Comparison of ENCODE assay signal across 9 cellular contexts in the genomic region with DNA sequence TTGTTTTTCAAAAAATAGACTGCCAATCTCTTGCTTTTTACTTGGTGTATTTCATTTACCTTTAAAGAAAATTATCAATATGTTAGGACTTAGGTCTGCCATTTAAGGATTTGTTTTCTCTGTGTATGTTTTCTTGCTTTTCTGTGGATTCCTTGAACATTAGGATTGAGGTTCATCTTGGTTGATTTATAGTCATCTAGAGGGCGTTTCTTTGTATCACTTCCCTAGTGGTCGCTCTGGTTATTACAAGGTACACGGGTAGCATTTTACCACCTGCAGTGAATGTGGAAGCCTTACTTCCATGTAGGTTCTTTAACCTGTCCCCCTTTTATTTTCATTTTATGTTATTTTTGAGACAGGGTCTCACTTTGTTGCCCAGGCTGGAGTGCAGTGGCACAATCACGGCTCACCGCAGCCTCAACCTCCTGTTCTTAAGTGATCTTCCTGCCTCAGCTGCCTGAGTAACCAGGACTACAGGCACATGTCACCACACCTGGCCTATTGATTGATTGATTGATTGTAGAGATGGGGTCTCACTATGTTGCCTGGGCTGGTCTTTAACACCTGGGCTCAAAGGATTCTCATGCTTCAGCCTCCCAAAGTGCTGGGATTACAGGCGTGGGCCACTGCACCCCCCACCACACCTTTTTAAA. TPM values are rescaled to one million over a fixed set of nuclear protein-coding genes. Genes with fewer than 3 reads are reported as not detected.
DNase-seq lines count a peak whose midpoint lies in the region; ATAC-seq, FAIRE-seq and TF ChIP-seq lines count a peak whose summit lies in the region.
"Had no signal": no experiment of that assay in that cellular context is flagged by ENCODE, and none has a peak within 500 bp of the region (broad histone marks: within the 10 kb centered on the region; RNA-seq: fewer than 3 reads in every experiment).

No MANE protein-coding gene starts in this region.

- ATAC-seq in CD8-positive, alpha-beta T cell, result peak; percentile 87
- ATAC-seq in pancreas, result peak; percentile 48 to 85 (median 70)
- no peak for ATAC-seq in GM21619 (IDR thresholded peaks at IDR 0.05; ENCODE audit: unreplicated experiment)
- ATAC-seq in HG02678 (IDR thresholded peaks at IDR 0.05; ENCODE audit: unreplicated experiment), result no peak

- H3K36me3 Mint-ChIP-seq in CD8-positive, alpha-beta T cell, result no peaks in the 10 kb centered on the region
- no peaks in the 10 kb centered on the region for H3K36me3 Mint-ChIP-seq in endodermal cell (ENCODE audit: low read depth)

- no peak overlapping the region for H3K9ac ChIP-seq in endodermal cell (ENCODE audit: extremely low read depth, low read length, poor library complexity, severe bottlenecking)

- no peak overlapping the region for H3K27ac Mint-ChIP-seq in CD8-positive, alpha-beta T cell
- H3K27ac Mint-ChIP-seq in endodermal cell, result no peak overlapping the region

- no peaks in the 10 kb centered on the region for H3K27me3 ChIP-seq in CD8-positive, alpha-beta T cell (ENCODE audit: insufficient read depth, low read length)
- H3K27me3 ChIP-seq in endodermal cell (ENCODE audit: control insufficient read depth, insufficient read depth, low read length, poor library complexity, severe bottlenecking) (no peaks in the 10 kb centered on the region), pancreas (no peaks in the 10 kb centered on the region)

- H3K4me1 ChIP-seq in CD8-positive, alpha-beta T cell (ENCODE audit: insufficient read depth, low read length), result no peaks in the 10 kb centered on the region
- H3K4me1 ChIP-seq in endodermal cell (ENCODE audit: control insufficient read depth, insufficient read depth, low read length), result no peaks in the 10 kb centered on the region
- H3K4me1 ChIP-seq in pancreas, result no peaks in the 10 kb centered on the region

- POLR2A ChIA-PET in CD8-positive, alpha-beta T cell (lab: Charles Lee), result no interaction called here

- FAIRE-seq in pancreas (lab: Jason Lieb, UNC), result no peak

- peaks cover 3% of the 10 kb centered on the region for H3K4me1 Mint-ChIP-seq in CD8-positive, alpha-beta T cell (ENCODE audit: low read depth)
- H3K4me1 Mint-ChIP-seq in endodermal cell, result no peaks in the 10 kb centered on the region

- no peaks in the 10 kb centered on the region for H3K36me3 ChIP-seq in CD8-positive, alpha-beta T cell (ENCODE audit: insufficient read depth, low read length)
- H3K36me3 ChIP-seq in endodermal cell (ENCODE audit: control insufficient read depth, insufficient read depth, low read length), result no peaks in the 10 kb centered on the region
- no peaks in the 10 kb centered on the region for H3K36me3 ChIP-seq in pancreas

- 10 to 57% methylated on average over 2 to 6 of the region's 6 CpGs for WGBS in endodermal cell (ENCODE audit: insufficient coverage in 1 of 2, insufficient read length in 1 of 2), 2 experiments
- WGBS in pancreas, 2 donors, result 23 to 26% methylated on average over 6 of the region's 6 CpGs

- H3K27ac ChIP-seq in CD8-positive, alpha-beta T cell (ENCODE audit: low read depth, low read length), result no peak overlapping the region
- H3K27ac ChIP-seq in endodermal cell (ENCODE audit: low read depth, low read length), result no peak overlapping the region
- H3K27ac ChIP-seq in pancreas, result no peak overlapping the region
- H3K27ac ChIP-seq: SK-N-MC had no signal

- CTCF ChIA-PET in CD8-positive, alpha-beta T cell (lab: Charles Lee), result interaction anchor here (0.9 to 1.7 kb wide), 7 partner anchors 9 to 96 kb away, joined by 3 to 6 read pairs (median 3); no protein-coding TSS in a partner anchor

- DNase-seq in CD8-positive, alpha-beta T cell, result peak in 3 of 7 experiments; percentile 5 to 22 (median 16)
- DNase-seq in GM13976 (ENCODE audit: low spot score), result peak; percentile 73
- peak; percentile 61 for DNase-seq in OCI-M1 (lab: John Stamatoyannopoulos, UW)
- DNase-seq in endodermal cell, result peak; percentile 72
- peak in 1 of 6 donors; percentile 33 for DNase-seq in pancreas
- no peak for DNase-seq in GDM1 (lab: John Stamatoyannopoulos, UW)

- no peak overlapping the region for H3K4me3 Mint-ChIP-seq in CD8-positive, alpha-beta T cell
- no peak overlapping the region for H3K4me3 Mint-ChIP-seq in endodermal cell

- peak; percentile 62 for TF ChIP-seq CTCF in CD8-positive, alpha-beta T cell (IDR thresholded peaks at IDR 0.05)
- TF ChIP-seq CTCF in GM13976 (IDR thresholded peaks at IDR 0.05; ENCODE audit: borderline replicate concordance, control extremely low read depth, extremely low read depth, insufficient read depth, missing control alignments) (no peak), endodermal cell (conservative IDR thresholded peaks at IDR 0.05) (peak; percentile 73), pancreas (IDR thresholded peaks at IDR 0.05) (peak; percentile 11 to 53 (median 34))

- no peaks in the 10 kb centered on the region for H3K9me3 Mint-ChIP-seq in CD8-positive, alpha-beta T cell
- no peaks in the 10 kb centered on the region for H3K9me3 Mint-ChIP-seq in endodermal cell

- H3K27me3 Mint-ChIP-seq in CD8-positive, alpha-beta T cell (ENCODE audit: low read depth), result peaks cover 7% of the 10 kb centered on the region
- peaks cover 10% of the 10 kb centered on the region for H3K27me3 Mint-ChIP-seq in endodermal cell (ENCODE audit: insufficient read depth)

- in situ Hi-C loops in GM13976 (cut with MboI; ENCODE audit: low sequenced_read_pairs, unreplicated experiment), result no loop called here

- no peaks in the 10 kb centered on the region for H3K9me3 ChIP-seq in CD8-positive, alpha-beta T cell (ENCODE audit: low read length)
- H3K9me3 ChIP-seq in endodermal cell (ENCODE audit: control insufficient read depth, low read length) (no peaks in the 10 kb centered on the region), pancreas (no peaks in the 10 kb centered on the region)

- intact Hi-C loops in CD8-positive, alpha-beta T cell (cut with DNase I, micrococcal nuclease), result no loop called here
- intact Hi-C loops in pancreas (cut with DNase I), result no loop called here

- H3K4me3 ChIP-seq in CD8-positive, alpha-beta T cell (ENCODE audit: low read depth, low read length), result no peak overlapping the region
- no peak overlapping the region for H3K4me3 ChIP-seq in endodermal cell (ENCODE audit: low read length)
- H3K4me3 ChIP-seq in pancreas, result no peak overlapping the region
- H3K4me3 ChIP-seq: SK-N-MC had no signal

RNA-seq across cellular contexts. Expression of a gene that starts 35.2 kb away (rescaled TPM):
- total RNA-seq in CD8-positive, alpha-beta T cell, result 100 to 1,000 TPM; 263 to 268 TPM
- total RNA-seq in endodermal cell (1 to 10 TPM; 4.2 to 4.9 TPM), pancreas (10 to 100 TPM; 11.1 to 42.4 (median 18.0) TPM)
- polyA plus RNA-seq in endodermal cell (2013, experiment 1 of 2), result 14.4 TPM
- 9.6 TPM for polyA plus RNA-seq in endodermal cell (2013, experiment 2 of 2)
- polyA plus RNA-seq in pancreas, result 10 to 100 TPM; 15.0 to 18.5 TPM

Comparison
In these comparisons a context has a peak if more than half of its experiments do, and no peak if none do; other contexts are left out.
1. ATAC-seq: peak in CD8-positive, alpha-beta T cell (single experiment) and pancreas (4 of 4); none in GM21619 (single experiment) and HG02678 (single experiment).
2. RNA of a gene that starts 35.2 kb away (total RNA-seq): 263 to 268 TPM in CD8-positive, alpha-beta T cell; 11.1 to 42.4 TPM in pancreas and 4.2 to 4.9 TPM in endodermal cell; every median in the first group is over 4 times any median in the second.